17 cellular contexts compared by ENCODE assay signal in genomic region chr1:231355171-231355570, GRCh38. TPM values are rescaled to one million over a fixed set of nuclear protein-coding genes. Genes with fewer than 3 reads are reported as not detected.
DNase-seq lines count a peak whose midpoint lies in the region; ATAC-seq and TF ChIP-seq lines count a peak whose summit lies in the region.
"Had no signal": no experiment of that assay in that cellular context is flagged by ENCODE, and none has a peak within 500 bp of the region (broad histone marks: within the 10 kb centered on the region; RNA-seq: fewer than 3 reads in every experiment).

No MANE protein-coding gene starts in this region.

- BruUV-seq in Calu3 (replicated peaks; lab: Mats Ljungman, UMichigan), result no TSS peak

- no peak for TF ChIP-seq CTCF in Calu3 (IDR thresholded peaks at IDR 0.05; ENCODE audit: unreplicated experiment)
- no peak for TF ChIP-seq CTCF in neutrophil (IDR thresholded peaks at IDR 0.05)

- H3K36me3 Mint-ChIP-seq in activated CD8-positive, alpha-beta memory T cell treated with anti-CD3 and anti-CD28 coated beads, Interleukin-2, amount 10 ng/mL, durations not matched to agents 7 days and 5 days, result peaks cover 20% of the 10 kb centered on the region
- peaks cover 21% of the 10 kb centered on the region for H3K36me3 Mint-ChIP-seq in Calu3 (ENCODE audit: insufficient read depth, unreplicated experiment)

- H3K4me1 ChIP-seq in neutrophil (ENCODE audit: control insufficient read depth in 1 of 2, insufficient read depth in 1 of 2, low read depth in 1 of 2, low read length in 1 of 2), result peaks cover 4 to 5% of the 10 kb centered on the region in 2 experiments
- no peaks in the 10 kb centered on the region for H3K4me1 ChIP-seq in effector memory CD4-positive, alpha-beta T cell (ENCODE audit: control insufficient read depth, insufficient read depth, low read length, poor library complexity, severe bottlenecking)
- H3K4me1 ChIP-seq: Peyer's patch had no signal

- no peak overlapping the region for H3K4me3 Mint-ChIP-seq in activated CD8-positive, alpha-beta memory T cell treated with anti-CD3 and anti-CD28 coated beads, Interleukin-2, amount 10 ng/mL, durations not matched to agents 7 days and 5 days
- no peak overlapping the region for H3K4me3 Mint-ChIP-seq in Calu3 (ENCODE audit: low read depth, unreplicated experiment)

- H3K4me1 Mint-ChIP-seq in activated CD8-positive, alpha-beta memory T cell treated with anti-CD3 and anti-CD28 coated beads, Interleukin-2, amount 10 ng/mL, durations not matched to agents 7 days and 5 days, result peaks cover 12% of the 10 kb centered on the region
- no peaks in the 10 kb centered on the region for H3K4me1 Mint-ChIP-seq in Calu3 (ENCODE audit: low read depth, unreplicated experiment)

- intact Hi-C loops in Calu3 (cut with micrococcal nuclease; ENCODE audit: unreplicated experiment), result loop anchor here (5.0 kb wide), 2 partner anchors 52 to 172 kb away; partner anchors contain the start of gene TSNAX

- no peaks in the 10 kb centered on the region for H3K9me3 Mint-ChIP-seq in activated CD8-positive, alpha-beta memory T cell treated with anti-CD3 and anti-CD28 coated beads, Interleukin-2, amount 10 ng/mL, durations not matched to agents 7 days and 5 days (ENCODE audit: low read depth)
- H3K9me3 Mint-ChIP-seq in Calu3 (ENCODE audit: low read depth, unreplicated experiment), result no peaks in the 10 kb centered on the region

- H3K27me3 ChIP-seq in neutrophil, result no peaks in the 10 kb centered on the region
- H3K27me3 ChIP-seq in effector memory CD4-positive, alpha-beta T cell (replicated peaks; ENCODE audit: control insufficient read depth, insufficient read depth, low read length, poor library complexity, severe bottlenecking), result no peaks in the 10 kb centered on the region
- H3K27me3 ChIP-seq: Peyer's patch had no signal

- H3K27ac ChIP-seq in neutrophil, result peak overlapping the region; percentile 6
- no peak overlapping the region for H3K27ac ChIP-seq in effector memory CD4-positive, alpha-beta T cell (ENCODE audit: insufficient read depth, low read length, poor library complexity, severe bottlenecking)
- H3K27ac ChIP-seq: Peyer's patch had no signal

- DNase-seq in activated CD8-positive, alpha-beta memory T cell treated with anti-CD3 and anti-CD28 coated beads, Interleukin-2, amount 10 ng/mL, durations not matched to agents 7 days and 5 days, result no peak
- no peak for DNase-seq in activated CD8-positive, alpha-beta memory T cell treated with anti-CD3 and anti-CD28 coated beads, Interleukin-2, amount 50 U/mL, for 4 hours
- DNase-seq in Calu3 (no peak), amniotic epithelial cell (ENCODE audit: low read depth) (peak; percentile 77), T-helper 9 cell (no peak), activated T-cell treated with anti-CD3 and anti-CD28 coated beads for 4 hours (no peak)
- DNase-seq in effector memory CD4-positive, alpha-beta T cell, result no peak
- DNase-seq: DMS79, NCI-H1092, NCI-H187, NCI-H446 treated with DMSO at 0.1 percent for 48 hours, NCI-H774, Peyer's patch, SHP77 had no signal

- H3K4me3 ChIP-seq in neutrophil (ENCODE audit: low read depth in 1 of 2, low read length in 1 of 2), result no peak overlapping the region
- H3K4me3 ChIP-seq in effector memory CD4-positive, alpha-beta T cell (ENCODE audit: insufficient read depth, low read depth, low read length, poor library complexity, severe bottlenecking), result no peak overlapping the region
- H3K4me3 ChIP-seq: GM12878, HAP-1, Peyer's patch had no signal

- CTCF ChIA-PET in activated CD8-positive, alpha-beta memory T cell treated with anti-CD3 and anti-CD28 coated beads, Interleukin-2, amount 10 ng/mL, durations not matched to agents 7 days and 5 days (lab: Charles Lee), result interaction anchor here (1.4 kb wide), 1 partner anchor 230 kb away, joined by 6 read pairs; no protein-coding TSS in a partner anchor
- CTCF ChIA-PET in Calu3 (lab: Charles Lee), result no interaction called here

- H3K27ac Mint-ChIP-seq in activated CD8-positive, alpha-beta memory T cell treated with anti-CD3 and anti-CD28 coated beads, Interleukin-2, amount 10 ng/mL, durations not matched to agents 7 days and 5 days, result peak overlapping the region; percentile 28
- H3K27ac Mint-ChIP-seq in Calu3 (ENCODE audit: unreplicated experiment), result peak overlapping the region; percentile 24

- H3K36me3 ChIP-seq in neutrophil, result peaks cover 42% of the 10 kb centered on the region
- peaks cover 14% of the 10 kb centered on the region for H3K36me3 ChIP-seq in effector memory CD4-positive, alpha-beta T cell (ENCODE audit: control insufficient read depth, insufficient read depth, low read length)

- no peaks in the 10 kb centered on the region for H3K27me3 Mint-ChIP-seq in activated CD8-positive, alpha-beta memory T cell treated with anti-CD3 and anti-CD28 coated beads, Interleukin-2, amount 10 ng/mL, durations not matched to agents 7 days and 5 days
- H3K27me3 Mint-ChIP-seq in Calu3 (ENCODE audit: unreplicated experiment), result no peaks in the 10 kb centered on the region

- no peaks in the 10 kb centered on the region for H3K9me3 ChIP-seq in neutrophil
- H3K9me3 ChIP-seq in effector memory CD4-positive, alpha-beta T cell (ENCODE audit: control insufficient read depth, low read length), result no peaks in the 10 kb centered on the region
- H3K9me3 ChIP-seq: HAP-1, Peyer's patch had no signal

- no peak for ATAC-seq in activated CD8-positive, alpha-beta memory T cell treated with anti-CD3 and anti-CD28 coated beads, Interleukin-2, amount 10 ng/mL, durations not matched to agents 7 days and 5 days
- ATAC-seq: GM12878 had no signal

RNA-seq across cellular contexts. Expression of gene SPRTN, which starts 17.1 kb away (rescaled TPM):
- total RNA-seq in activated CD8-positive, alpha-beta memory T cell treated with anti-CD3 and anti-CD28 coated beads, Interleukin-2, amount 10 ng/mL, durations not matched to agents 7 days and 5 days, result 10 to 100 TPM; 19.3 to 19.6 TPM
- total RNA-seq in Calu3 (2022), result 17.4 and 19.7 TPM in 2 replicates

RNA-seq across cellular contexts. Expression of gene EXOC8, which starts 17.5 kb away (rescaled TPM):
- 10 to 100 TPM; 18.8 to 19.3 TPM for total RNA-seq in activated CD8-positive, alpha-beta memory T cell treated with anti-CD3 and anti-CD28 coated beads, Interleukin-2, amount 10 ng/mL, durations not matched to agents 7 days and 5 days
- total RNA-seq in Calu3 (2022), result 24.5 and 26.2 TPM in 2 replicates
